8 cellular contexts compared by ENCODE assay signal in the genomic region with DNA sequence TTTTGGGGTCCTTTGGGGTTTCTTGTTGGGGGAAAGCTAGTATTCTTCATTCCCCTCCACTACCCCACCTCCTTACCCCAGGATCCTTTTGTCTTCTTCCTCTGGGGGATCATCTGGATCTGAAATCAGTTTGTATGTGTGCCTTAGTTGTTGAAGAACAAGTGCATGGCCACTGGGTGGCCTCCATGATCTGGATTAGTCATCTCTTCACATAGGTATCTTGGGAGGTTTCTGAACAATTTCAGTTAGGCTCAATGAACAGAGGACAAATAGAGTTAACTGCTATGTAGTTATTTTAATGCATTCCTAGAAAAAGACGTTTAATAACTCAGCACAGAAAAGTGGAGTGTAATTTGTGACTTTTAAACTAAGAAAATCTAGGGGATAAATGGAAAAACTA. TPM values are rescaled to one million over a fixed set of nuclear protein-coding genes. Genes with fewer than 3 reads are reported as not detected.
A peak's percentile ranks its signal among the peaks of the same experiment; 100 is the strongest.
DNase-seq lines count a peak whose midpoint lies in the region; ATAC-seq and TF ChIP-seq lines count a peak whose summit lies in the region.

No MANE protein-coding gene starts in this region.

- ATAC-seq in HG02885 (IDR thresholded peaks at IDR 0.05; ENCODE audit: poor library complexity, unreplicated experiment) (peak; percentile 57), RWPE2 (ENCODE audit: low read depth) (0 out of 3 replicates have a peak, but pooled peaks have one; percentile 50), heart right ventricle (no peak), GM18873 (IDR thresholded peaks at IDR 0.05; ENCODE audit: low FRiP score, unreplicated experiment) (no peak), T-helper 17 cell (no peak)

- intact Hi-C loops in heart right ventricle (cut with DNase I): loop anchor here in 1 of 10 donors (5.0 kb wide), 1 partner anchor 641 kb away; no protein-coding TSS in a partner anchor

- H3K9me3 ChIP-seq in RWPE2 (ENCODE audit: severe bottlenecking) (no peaks in the 10 kb centered on the region), heart right ventricle (no peaks in the 10 kb centered on the region), T-helper 17 cell (ENCODE audit: control insufficient read depth, low read length, poor library complexity, severe bottlenecking) (no peaks in the 10 kb centered on the region)

- H3K36me3 ChIP-seq in RWPE2 (ENCODE audit: low read depth) (no peaks in the 10 kb centered on the region), heart right ventricle (no peaks in the 10 kb centered on the region)

- H3K27ac Mint-ChIP-seq in T-helper 17 cell: no peak overlapping the region

- H3K4me1 ChIP-seq in RWPE2 (ENCODE audit: insufficient read depth, poor library complexity, severe bottlenecking) (no peaks in the 10 kb centered on the region), heart right ventricle (peaks cover 0 to 9% (median 0%) of the 10 kb centered on the region in 9 donors)

- DNase-seq in NCI-H146 (lab: John Stamatoyannopoulos, UW): peak; percentile 1
- no peak for DNase-seq in NCI-H146 treated with DMSO at 0.1 percent for 48 hours (lab: John Stamatoyannopoulos, UW; ENCODE audit: unreplicated experiment)
- DNase-seq in RWPE2 (ENCODE audit: low spot score): no peak
- peak; percentile 16 for DNase-seq in left kidney (ENCODE audit: low read depth, low spot score)
- no peak for DNase-seq in heart right ventricle
- DNase-seq in T-helper 17 cell: no peak

- H3K4me3 Mint-ChIP-seq in T-helper 17 cell: no peak overlapping the region

- peaks cover 61% of the 10 kb centered on the region for H3K27me3 Mint-ChIP-seq in T-helper 17 cell

- no peaks in the 10 kb centered on the region for H3K4me1 Mint-ChIP-seq in T-helper 17 cell

- H3K27ac ChIP-seq in RWPE2 (ENCODE audit: poor library complexity, severe bottlenecking): no peak overlapping the region
- no peak overlapping the region for H3K27ac ChIP-seq in heart right ventricle

- TF ChIP-seq CTCF in RWPE2 (IDR thresholded peaks at IDR 0.05; ENCODE audit: poor library complexity, severe bottlenecking) (peak; percentile 33), heart right ventricle (IDR thresholded peaks at IDR 0.05) (peak in 1 of 9 donors; percentile 22)

- H3K27me3 ChIP-seq in RWPE2 (ENCODE audit: insufficient read depth, poor library complexity, severe bottlenecking) (no peaks in the 10 kb centered on the region), heart right ventricle (peaks cover 0 to 11% (median 0%) of the 10 kb centered on the region in 7 donors)

- H3K4me3 ChIP-seq in RWPE2 (ENCODE audit: severe bottlenecking) (no peak overlapping the region), heart right ventricle (no peak overlapping the region)

- 16 to 29% methylated on average over 1 of the region's 1 CpG for WGBS in heart right ventricle, 2 donors

- H3K36me3 Mint-ChIP-seq in T-helper 17 cell (ENCODE audit: low read depth): no peaks in the 10 kb centered on the region

RNA-seq across cellular contexts. Expression of a gene that starts 7.1 kb away (rescaled TPM):
- total RNA-seq in heart right ventricle (1 to 10 TPM; 1.6 to 8.8 (median 3.6) TPM), T-helper 17 cell (1 to 10 TPM; 4.7 to 5.4 TPM)
- 1 to 10 TPM; 1.2 to 1.6 TPM for polyA plus RNA-seq in heart right ventricle

Comparison
In these comparisons a context has a peak if more than half of its experiments do, and no peak if none do; other contexts are left out.
1. DNase-seq: peak in NCI-H146 (single experiment) and left kidney (single experiment); none in NCI-H146 treated with DMSO at 0.1 percent for 48 hours (single experiment), RWPE2 (single experiment), heart right ventricle (0 of 2) and T-helper 17 cell (0 of 3).
2. ATAC-seq: peak in HG02885 (single experiment) and RWPE2 (single experiment); none in heart right ventricle (0 of 8), GM18873 (single experiment) and T-helper 17 cell (single experiment).